ENCODE assay signal across 25 cellular contexts in the genomic region with DNA sequence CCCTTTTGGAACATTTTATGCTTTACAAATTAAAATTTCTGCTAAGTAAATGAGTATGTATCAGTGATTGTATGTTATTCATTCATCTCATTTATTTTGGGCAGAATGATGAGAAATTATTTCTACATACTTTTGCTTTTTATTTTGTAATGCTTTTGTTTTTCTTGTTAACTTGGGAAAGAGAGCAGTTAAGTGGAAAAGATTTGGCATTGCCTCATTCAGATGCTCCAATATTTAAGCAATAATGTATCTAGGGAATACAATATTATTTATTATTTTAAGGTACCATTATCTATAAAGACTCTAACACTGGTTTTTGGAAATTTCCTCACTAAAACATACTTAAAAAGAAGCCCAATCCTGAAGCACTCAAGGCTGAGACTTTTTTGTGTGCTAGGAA.
"Had no signal": no experiment of that assay in that cellular context is flagged by ENCODE, and none has a peak within 500 bp of the region (broad histone marks: within the 10 kb centered on the region; RNA-seq: fewer than 3 reads in every experiment).

No MANE protein-coding gene starts in this region.

- ATAC-seq: left lobe of liver had no signal

- H3K4me1 ChIP-seq: esophagus muscularis mucosa, pancreas, prostate gland, spleen had no signal

- DNase-seq: activated CD4-positive, alpha-beta memory T cell treated with anti-CD3 and anti-CD28 coated beads, Interleukin-2, amount 10 ng/mL, durations not matched to agents 7 days and 5 days; activated CD4-positive, alpha-beta T cell treated with anti-CD3 and anti-CD28 coated beads, Interleukin-2, amount 10 ng/mL, durations not matched to agents 24 days and 14 days; activated CD4-positive, CD25-positive, alpha-beta regulatory T cell treated with anti-CD3 and anti-CD28 coated beads, Interleukin-2, amount 50 U/mL, for 72 hours; activated CD8-positive, alpha-beta memory T cell treated with anti-CD3 and anti-CD28 coated beads, Interleukin-2, amount 50 U/mL, for 48 hours; activated gamma-delta T cell; activated naive CD4-positive, alpha-beta T cell treated with anti-CD3 and anti-CD28 coated beads, Interleukin-2, amount 10 ng/mL, durations not matched to agents 7 days and 5 days; activated naive CD8-positive, alpha-beta T cell treated with anti-CD3 and anti-CD28 coated beads, Interleukin-2, amount 10 ng/mL, durations not matched to agents 7 days and 5 days; activated T-cell treated with anti-CD3 and anti-CD28 coated beads, Interleukin-2, amount 50 U/mL, for 24 hours; amniotic stem cell; central memory CD4-positive, alpha-beta T cell; effector CD4-positive, alpha-beta T cell; head of caudate nucleus; naive B cell; nephron progenitor cell; pancreas; retina; spleen; stimulated activated naive CD4-positive, alpha-beta T cell; T-helper 2 cell had no signal

- H3K27ac ChIP-seq: esophagus muscularis mucosa, neutrophil, pancreas, prostate gland, spleen had no signal

- H3K27me3 ChIP-seq: esophagus muscularis mucosa, neutrophil, pancreas, spleen, tibial nerve had no signal

- H3K4me3 ChIP-seq: esophagus muscularis mucosa, lung, pancreas, prostate gland, spleen, tibial nerve had no signal

- H3K36me3 ChIP-seq: esophagus muscularis mucosa, neutrophil, pancreas, prostate gland, spleen, tibial nerve had no signal

- H3K9me3 ChIP-seq: esophagus muscularis mucosa, neutrophil, pancreas, prostate gland, spleen, tibial nerve had no signal
